25 cellular contexts compared by ENCODE assay signal in genomic region chr1:181121498-181121897, GRCh38.
"Had no signal": no experiment of that assay in that cellular context is flagged by ENCODE, and none has a peak within 500 bp of the region (broad histone marks: within the 10 kb centered on the region; RNA-seq: fewer than 3 reads in every experiment).

No MANE protein-coding gene starts in this region.

- H3K27me3 Mint-ChIP-seq: stimulated activated naive B cell treated with anti-CD40 and anti-IgM and Interleukin-4, amounts not matched to agents 10 μg/mL and 1 μg/mL and 100 μg/mL, for 72 hours had no signal

- H3K27ac ChIP-seq: dorsolateral prefrontal cortex, pancreas, right lobe of liver, spleen, stomach, thoracic aorta, transverse colon had no signal

- H3K27me3 ChIP-seq: dorsolateral prefrontal cortex, gastrocnemius medialis, pancreas, right lobe of liver, spleen, stomach, transverse colon had no signal

- FAIRE-seq: kidney, pancreas, urothelium cell line had no signal

- H3K9me3 Mint-ChIP-seq: immature natural killer cell; nephron; stimulated activated naive B cell treated with anti-CD40 and anti-IgM and Interleukin-4, amounts not matched to agents 10 μg/mL and 1 μg/mL and 100 μg/mL, for 72 hours had no signal

- H3K4me1 ChIP-seq: gastrocnemius medialis, pancreas had no signal

- DNase-seq: cortex of kidney; effector CD8-positive, alpha-beta T cell; immature natural killer cell; kidney; left cardiac atrium; left ventricle myocardium superior; mesenchymal stem cell; midbrain; occipital lobe; pancreas; right lobe of liver; spleen; stimulated activated CD4-positive, alpha-beta T cell treated with anti-CD3 and anti-CD28 coated beads, Interleukin-15, amount 100 ng/mL, for 24 hours; stimulated activated CD4-positive, alpha-beta T cell treated with anti-CD3 and anti-CD28 coated beads, Interleukin-1b, Interleukin-23, amount 100 ng/mL, for 48 hours; stimulated activated CD4-positive, alpha-beta T cell treated with anti-CD3 and anti-CD28 coated beads, Interleukin-4, amount 100 ng/mL, for 24 hours; stimulated activated naive B cell treated with anti-CD40 and anti-IgM and Interleukin-4, amounts not matched to agents 10 μg/mL and 1 μg/mL and 100 μg/mL, for 72 hours; transverse colon had no signal

- H3K36me3 Mint-ChIP-seq: immature natural killer cell; stimulated activated naive B cell treated with anti-CD40 and anti-IgM and Interleukin-4, amounts not matched to agents 10 μg/mL and 1 μg/mL and 100 μg/mL, for 72 hours had no signal

- H3K4me3 Mint-ChIP-seq: immature natural killer cell; nephron; stimulated activated naive B cell treated with anti-CD40 and anti-IgM and Interleukin-4, amounts not matched to agents 10 μg/mL and 1 μg/mL and 100 μg/mL, for 72 hours had no signal

- H3K9me3 ChIP-seq: gastrocnemius medialis, pancreas, right lobe of liver, spleen, stomach, thoracic aorta, transverse colon had no signal

- H3K4me1 Mint-ChIP-seq: immature natural killer cell had no signal

- H3K27ac Mint-ChIP-seq: progenitor cell of endocrine pancreas had no signal

- H3K36me3 ChIP-seq: gastrocnemius medialis, pancreas, right lobe of liver, spleen, stomach, thoracic aorta, transverse colon had no signal

- H3K4me3 ChIP-seq: dorsolateral prefrontal cortex, gastrocnemius medialis, lung, pancreas, right lobe of liver, spleen, stomach, thoracic aorta, transverse colon had no signal
